In the genomic region with DNA sequence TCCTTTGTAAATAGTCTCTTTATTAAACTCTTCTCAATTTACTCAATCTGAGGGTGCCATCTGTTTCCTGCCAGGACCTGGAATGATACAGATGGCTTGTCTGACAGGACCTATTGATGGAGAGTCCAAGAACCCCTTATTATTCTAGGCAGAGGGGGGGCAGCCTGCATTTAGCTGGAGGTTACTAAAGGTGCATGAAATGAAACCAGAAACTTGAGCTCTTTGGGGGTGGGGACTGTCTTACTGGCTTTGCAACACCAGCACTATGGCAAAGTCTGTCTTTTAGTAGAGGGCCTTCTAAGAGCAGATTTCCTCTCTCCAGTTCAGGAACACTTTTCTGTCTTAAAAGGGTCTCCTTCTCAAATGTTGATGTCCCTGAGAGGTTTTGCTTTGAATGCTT, we compare ENCODE assay signal across 1 cellular context.
TF ChIP-seq lines count a peak whose summit lies in the region.

No MANE protein-coding gene starts in this region.

TF ChIP-seq in K562, 482 proteins besides CTCF, POLR2A, EP300 and RAD21:
- TF ChIP-seq, protein P1, sequence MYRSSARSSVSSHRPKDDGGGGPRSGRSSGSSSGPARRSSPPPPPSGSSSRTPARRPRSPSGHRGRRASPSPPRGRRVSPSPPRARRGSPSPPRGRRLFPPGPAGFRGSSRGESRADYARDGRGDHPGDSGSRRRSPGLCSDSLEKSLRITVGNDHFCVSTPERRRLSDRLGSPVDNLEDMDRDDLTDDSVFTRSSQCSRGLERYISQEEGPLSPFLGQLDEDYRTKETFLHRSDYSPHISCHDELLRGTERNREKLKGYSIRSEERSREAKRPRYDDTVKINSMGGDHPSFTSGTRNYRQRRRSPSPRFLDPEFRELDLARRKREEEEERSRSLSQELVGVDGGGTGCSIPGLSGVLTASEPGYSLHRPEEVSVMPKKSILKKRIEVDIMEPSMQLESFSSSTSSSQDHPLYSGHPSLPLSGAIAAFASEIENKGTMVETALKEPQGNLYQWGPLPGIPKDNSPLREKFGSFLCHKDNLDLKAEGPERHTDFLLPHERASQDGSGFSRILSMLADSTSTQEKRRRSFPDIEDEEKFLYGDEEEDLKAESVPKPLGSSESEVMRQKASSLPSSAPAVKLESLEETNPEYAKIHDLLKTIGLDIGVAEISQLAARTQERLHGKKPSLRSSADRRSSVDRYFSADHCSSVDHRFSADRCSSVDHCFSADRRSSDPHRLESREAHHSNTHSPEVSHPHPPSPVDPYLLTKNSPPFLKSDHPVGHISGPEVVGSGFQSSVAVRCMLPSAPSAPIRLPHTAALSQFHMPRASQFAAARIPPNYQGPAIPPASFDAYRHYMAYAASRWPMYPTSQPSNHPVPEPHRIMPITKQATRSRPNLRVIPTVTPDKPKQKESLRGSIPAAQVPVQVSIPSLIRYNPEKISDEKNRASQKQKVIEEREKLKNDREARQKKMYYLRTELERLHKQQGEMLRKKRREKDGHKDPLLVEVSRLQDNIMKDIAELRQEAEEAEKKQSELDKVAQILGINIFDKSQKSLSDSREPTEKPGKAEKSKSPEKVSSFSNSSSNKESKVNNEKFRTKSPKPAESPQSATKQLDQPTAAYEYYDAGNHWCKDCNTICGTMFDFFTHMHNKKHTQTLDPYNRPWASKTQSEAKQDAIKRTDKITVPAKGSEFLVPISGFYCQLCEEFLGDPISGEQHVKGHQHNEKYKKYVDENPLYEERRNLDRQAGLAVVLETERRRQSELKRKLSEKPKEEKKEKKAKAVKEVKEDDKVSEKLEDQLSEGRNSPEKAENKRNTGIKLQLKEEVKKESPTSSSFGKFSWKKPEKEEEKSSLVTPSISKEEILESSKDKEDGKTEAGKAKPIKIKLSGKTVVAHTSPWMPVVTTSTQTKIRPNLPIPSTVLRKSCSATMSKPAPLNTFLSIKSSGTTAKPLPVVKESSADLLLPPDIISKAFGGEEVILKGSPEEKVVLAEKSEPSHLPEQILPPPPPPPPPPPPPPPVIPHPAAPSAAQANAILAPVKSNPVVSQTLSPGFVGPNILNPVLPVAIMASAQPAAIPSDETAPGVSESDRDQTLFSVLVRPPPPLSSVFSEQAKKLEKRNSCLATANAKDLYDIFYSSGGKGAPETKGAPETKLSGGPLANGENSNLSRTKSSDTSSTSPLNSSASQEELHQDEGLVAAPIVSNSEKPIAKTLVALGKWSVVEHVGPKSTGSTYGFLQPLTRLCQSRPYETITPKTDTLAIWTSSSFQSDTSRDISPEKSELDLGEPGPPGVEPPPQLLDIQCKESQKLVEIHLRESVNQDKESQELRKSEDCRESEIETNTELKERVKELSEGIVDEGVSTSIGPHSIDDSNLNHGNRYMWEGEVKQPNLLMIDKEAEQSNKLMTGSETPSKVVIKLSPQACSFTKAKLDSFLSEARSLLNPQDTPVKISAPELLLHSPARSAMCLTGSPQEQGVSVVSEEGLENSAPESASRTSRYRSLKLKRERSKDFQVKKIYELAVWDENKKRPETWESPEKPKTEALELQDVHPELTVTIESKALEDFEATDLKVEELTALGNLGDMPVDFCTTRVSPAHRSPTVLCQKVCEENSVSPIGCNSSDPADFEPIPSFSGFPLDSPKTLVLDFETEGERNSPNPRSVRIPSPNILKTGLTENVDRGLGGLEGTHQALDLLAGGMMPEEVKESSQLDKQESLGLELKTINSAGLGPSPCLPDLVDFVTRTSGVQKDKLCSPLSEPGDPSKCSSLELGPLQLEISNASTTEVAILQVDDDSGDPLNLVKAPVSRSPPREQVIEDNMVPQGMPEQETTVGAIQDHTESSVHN (IDR thresholded peaks at IDR 0.05; ENCODE audit: borderline replicate concordance in 1 of 2, low read depth in 1 of 2), result no peak
- TF ChIP-seq ZBTB17 (CRISPR knock-in tag; IDR thresholded peaks at IDR 0.05) (no peak), FOXK1 (CRISPR knock-in tag; IDR thresholded peaks at IDR 0.05; ENCODE audit: borderline replicate concordance) (no peak), TAF9B (IDR thresholded peaks at IDR 0.05; ENCODE audit: partially characterized antibody) (no peak), PPARD (CRISPR knock-in tag; IDR thresholded peaks at IDR 0.05) (no peak), ZNF165 (CRISPR knock-in tag; IDR thresholded peaks at IDR 0.05; ENCODE audit: borderline replicate concordance) (no peak), RBFOX2 (IDR thresholded peaks at IDR 0.05; ENCODE audit: low read depth, low read length) (no peak), TOE1 (IDR thresholded peaks at IDR 0.05; ENCODE audit: borderline replicate concordance) (no peak), TOE1 (CRISPR knock-in tag; IDR thresholded peaks at IDR 0.05; ENCODE audit: borderline replicate concordance, low read depth) (no peak), NR2C2 (CRISPR knock-in tag; IDR thresholded peaks at IDR 0.05) (no peak), NR2C2 (tag; IDR thresholded peaks at IDR 0.05) (no peak), FOXJ2 (tag; IDR thresholded peaks at IDR 0.05) (no peak), RB1 (IDR thresholded peaks at IDR 0.05; ENCODE audit: low read depth) (no peak), IFI16 (CRISPR knock-in tag; IDR thresholded peaks at IDR 0.05) (no peak), ZNF668 (CRISPR knock-in tag; IDR thresholded peaks at IDR 0.05) (no peak)
- TF ChIP-seq, protein P2, sequence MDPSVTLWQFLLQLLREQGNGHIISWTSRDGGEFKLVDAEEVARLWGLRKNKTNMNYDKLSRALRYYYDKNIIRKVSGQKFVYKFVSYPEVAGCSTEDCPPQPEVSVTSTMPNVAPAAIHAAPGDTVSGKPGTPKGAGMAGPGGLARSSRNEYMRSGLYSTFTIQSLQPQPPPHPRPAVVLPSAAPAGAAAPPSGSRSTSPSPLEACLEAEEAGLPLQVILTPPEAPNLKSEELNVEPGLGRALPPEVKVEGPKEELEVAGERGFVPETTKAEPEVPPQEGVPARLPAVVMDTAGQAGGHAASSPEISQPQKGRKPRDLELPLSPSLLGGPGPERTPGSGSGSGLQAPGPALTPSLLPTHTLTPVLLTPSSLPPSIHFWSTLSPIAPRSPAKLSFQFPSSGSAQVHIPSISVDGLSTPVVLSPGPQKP (CRISPR knock-in tag; IDR thresholded peaks at IDR 0.05), result no peak
- TF ChIP-seq, protein P3, sequence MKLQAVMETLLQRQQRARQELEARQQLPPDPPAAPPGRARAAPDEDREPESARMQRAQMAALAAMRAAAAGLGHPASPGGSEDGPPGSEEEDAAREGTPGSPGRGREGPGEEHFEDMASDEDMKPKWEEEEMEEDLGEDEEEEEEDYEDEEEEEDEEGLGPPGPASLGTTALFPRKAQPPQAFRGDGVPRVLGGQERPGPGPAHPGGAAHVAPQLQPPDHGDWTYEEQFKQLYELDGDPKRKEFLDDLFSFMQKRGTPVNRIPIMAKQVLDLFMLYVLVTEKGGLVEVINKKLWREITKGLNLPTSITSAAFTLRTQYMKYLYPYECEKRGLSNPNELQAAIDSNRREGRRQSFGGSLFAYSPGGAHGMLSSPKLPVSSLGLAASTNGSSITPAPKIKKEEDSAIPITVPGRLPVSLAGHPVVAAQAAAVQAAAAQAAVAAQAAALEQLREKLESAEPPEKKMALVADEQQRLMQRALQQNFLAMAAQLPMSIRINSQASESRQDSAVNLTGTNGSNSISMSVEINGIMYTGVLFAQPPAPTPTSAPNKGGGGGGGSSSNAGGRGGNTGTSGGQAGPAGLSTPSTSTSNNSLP (IDR thresholded peaks at IDR 0.05; ENCODE audit: borderline replicate concordance, low read depth, low read length), result no peak
